In the genomic region with DNA sequence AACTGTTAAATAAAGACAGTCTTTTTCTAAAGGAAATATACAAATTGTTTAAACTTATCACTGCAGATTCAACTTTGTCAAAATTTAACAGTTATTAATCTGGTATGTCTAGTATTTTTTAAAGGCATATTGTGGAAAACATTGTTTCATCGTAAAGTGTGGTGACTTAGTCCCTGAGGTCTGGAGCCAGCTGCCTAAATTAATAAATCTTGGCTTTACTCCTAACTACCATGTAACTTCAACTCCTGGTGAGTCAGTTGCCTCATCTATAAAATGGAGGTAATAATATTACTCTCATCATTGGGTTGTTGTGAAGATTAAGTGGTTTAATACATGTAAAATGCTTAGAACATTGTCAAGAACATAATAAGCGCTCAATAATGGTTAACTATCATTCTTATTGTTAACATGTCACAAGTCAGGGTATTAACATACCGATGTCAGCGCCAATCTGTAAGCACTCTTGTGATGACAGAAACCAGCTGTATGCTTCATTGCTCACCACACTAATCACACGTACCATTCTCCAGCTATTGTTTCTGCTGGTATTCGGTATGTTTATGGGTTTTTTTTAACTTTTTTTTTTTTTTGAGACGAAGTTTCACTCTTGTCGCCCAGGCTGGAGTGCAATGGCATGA, we compare ENCODE assay signal across 16 cellular contexts. TPM values are rescaled to one million over a fixed set of nuclear protein-coding genes. Genes with fewer than 3 reads are reported as not detected.
"Had no signal": no experiment of that assay in that cellular context is flagged by ENCODE, and none has a peak within 500 bp of the region (broad histone marks: within the 10 kb centered on the region; RNA-seq: fewer than 3 reads in every experiment).

No MANE protein-coding gene starts in this region.

- H3K27me3 ChIP-seq: body of pancreas had no signal

- H3K9me3 ChIP-seq: body of pancreas, prostate gland, thoracic aorta had no signal

- ATAC-seq: activated CD4-positive, CD25-positive, alpha-beta regulatory T cell treated with anti-CD3 and anti-CD28 coated beads, Interleukin-2, amount 50 U/mL, for 24 hours; body of pancreas; natural killer cell treated with Interleukin-12 subunit alpha and Interleukin-12 subunit beta and Interleukin-15 and Interleukin-18, amount 100 ng/mL, for 72 hours had no signal

- H3K4me3 ChIP-seq: body of pancreas, prostate gland, stomach, thoracic aorta had no signal

- H3K4me1 ChIP-seq: body of pancreas, prostate gland, stomach had no signal

- DNase-seq: activated naive CD4-positive, alpha-beta T cell treated with anti-CD3 and anti-CD28 coated beads, Interleukin-2, amount 50 U/mL, for 16 hours; body of pancreas; cerebellar nuclear complex; dermis blood vessel endothelial cell; endodermal cell; erythroblast; immature natural killer cell; stimulated activated CD4-positive, alpha-beta T cell treated with anti-CD3 and anti-CD28 coated beads, Interleukin-15, amount 100 ng/mL, for 24 hours; stimulated activated CD4-positive, alpha-beta T cell treated with anti-CD3 and anti-CD28 coated beads, Interleukin-4, amount 100 ng/mL, for 4 hours; stomach had no signal

- H3K36me3 ChIP-seq: prostate gland, stomach, thoracic aorta had no signal

RNA-seq across cellular contexts. Expression of gene SMIM43, which starts 14.1 kb away (rescaled TPM):
- total RNA-seq: body of pancreas; endodermal cell; mucosa of gallbladder; natural killer cell treated with Interleukin-12 subunit alpha and Interleukin-12 subunit beta and Interleukin-15 and Interleukin-18, amount 100 ng/mL, for 72 hours; prostate gland; T-helper 2 cell treated with Interferon-gamma antibody and Interleukin-4, amounts not matched to agents 100 ng/mL and 5 ng/mL, for 36 hours; thoracic aorta had no signal
- polyA plus RNA-seq: immature natural killer cell had no signal
